In genomic region chr10:33162248-33162575, GRCh38 we compare ENCODE assay signal across 35 cellular contexts.
"Had no signal": no experiment of that assay in that cellular context is flagged by ENCODE, and none has a peak within 500 bp of the region (broad histone marks: within the 10 kb centered on the region; RNA-seq: fewer than 3 reads in every experiment).

No MANE protein-coding gene starts in this region.

- H3K4me1 ChIP-seq: adrenal gland, breast epithelium, colonic mucosa, gastroesophageal sphincter had no signal

- H3K27me3 Mint-ChIP-seq: activated CD4-positive, alpha-beta memory T cell treated with anti-CD3 and anti-CD28 coated beads for 36 hours; activated naive CD4-positive, alpha-beta T cell treated with anti-CD3 and anti-CD28 coated beads, Interleukin-2, amount 50 U/mL, for 24 hours; activated naive CD8-positive, alpha-beta T cell treated with anti-CD3 and anti-CD28 coated beads, Interleukin-2, amount 50 U/mL, for 24 hours had no signal

- H3K9me3 Mint-ChIP-seq: activated CD4-positive, alpha-beta memory T cell treated with anti-CD3 and anti-CD28 coated beads for 36 hours; activated CD4-positive, alpha-beta T cell treated with anti-CD3 and anti-CD28 coated beads, Interleukin-2, amount 10 ng/mL, durations not matched to agents 24 days and 14 days; activated naive CD4-positive, alpha-beta T cell treated with anti-CD3 and anti-CD28 coated beads for 36 hours; activated naive CD4-positive, alpha-beta T cell treated with anti-CD3 and anti-CD28 coated beads, Interleukin-2, amount 50 U/mL, for 24 hours; activated naive CD8-positive, alpha-beta T cell treated with anti-CD3 and anti-CD28 coated beads for 36 hours; activated naive CD8-positive, alpha-beta T cell treated with anti-CD3 and anti-CD28 coated beads, Interleukin-2, amount 50 U/mL, for 24 hours; activated T-helper 1 cell treated with anti-CD3 and anti-CD28 coated beads, Interleukin-12 subunit alpha, Interleukin-12 subunit beta, Interleukin-2, Interleukin-4 antibody, amounts not matched to agents 30 ng/mL and 10 ng/mL and 1 ng/mL, durations not matched to agents 14 hours and 24 hours and 36 hours; activated T-helper 2 cell treated with anti-CD3 and anti-CD28 coated beads, Interferon-gamma antibody, Interleukin-2, Interleukin-4, amounts not matched to agents 10 μg/mL and 5 μg/mL and 100 μg/mL, durations not matched to agents 14 hours and 24 hours and 36 hours had no signal

- H3K27me3 ChIP-seq: adrenal gland, body of pancreas, breast epithelium, cardiac muscle cell, colonic mucosa, esophagus squamous epithelium, gastroesophageal sphincter had no signal

- DNase-seq: activated CD4-positive, alpha-beta memory T cell treated with anti-CD3 and anti-CD28 coated beads for 36 hours; activated CD4-positive, alpha-beta T cell treated with anti-CD3 and anti-CD28 coated beads for 36 hours; activated CD4-positive, alpha-beta T cell treated with anti-CD3 and anti-CD28 coated beads, Interleukin-2, amount 10 ng/mL, durations not matched to agents 24 days and 14 days; activated CD4-positive, CD25-positive, alpha-beta regulatory T cell; activated CD4-positive, CD25-positive, alpha-beta regulatory T cell treated with anti-CD3 and anti-CD28 coated beads, Interleukin-2, amount 50 U/mL, for 72 hours; activated CD8-positive, alpha-beta memory T cell treated with anti-CD3 and anti-CD28 coated beads, Interleukin-2, amount 10 ng/mL, durations not matched to agents 7 days and 5 days; activated CD8-positive, alpha-beta memory T cell treated with anti-CD3 and anti-CD28 coated beads, Interleukin-2, amount 50 U/mL, for 4 hours; activated CD8-positive, alpha-beta T cell treated with anti-CD3 and anti-CD28 coated beads, Interleukin-2, amount 10 ng/mL, durations not matched to agents 7 days and 5 days; activated effector memory CD4-positive, alpha-beta T cell treated with anti-CD3 and anti-CD28 coated beads, Interleukin-2, amount 50 U/mL, for 16 hours; activated naive CD4-positive, alpha-beta T cell treated with anti-CD3 and anti-CD28 coated beads for 36 hours; activated naive CD8-positive, alpha-beta T cell treated with anti-CD3 and anti-CD28 coated beads for 36 hours; activated naive CD8-positive, alpha-beta T cell treated with anti-CD3 and anti-CD28 coated beads, Interleukin-2, amount 50 U/mL, for 24 hours; activated T-cell treated with anti-CD3 and anti-CD28 coated beads, Interleukin-2, amount 50 U/mL, for 1 hour; activated T-cell treated with anti-CD3 and anti-CD28 coated beads, Interleukin-2, amount 50 U/mL, for 48 hours; adrenal gland; amygdala; aorta; body of pancreas; central memory CD4-positive, alpha-beta T cell; cerebellar nuclear complex; colonic mucosa; effector CD8-positive, alpha-beta T cell; esophagus squamous epithelium; foreskin melanocyte; head of caudate nucleus; T-helper 2 cell had no signal

- H3K4me3 Mint-ChIP-seq: activated CD4-positive, alpha-beta memory T cell treated with anti-CD3 and anti-CD28 coated beads for 36 hours; activated CD4-positive, alpha-beta T cell treated with anti-CD3 and anti-CD28 coated beads for 36 hours; activated CD4-positive, alpha-beta T cell treated with anti-CD3 and anti-CD28 coated beads, Interleukin-2, amount 10 ng/mL, durations not matched to agents 24 days and 14 days; activated CD8-positive, alpha-beta memory T cell treated with anti-CD3 and anti-CD28 coated beads, Interleukin-2, amount 10 ng/mL, durations not matched to agents 7 days and 5 days; activated CD8-positive, alpha-beta T cell treated with anti-CD3 and anti-CD28 coated beads, Interleukin-2, amount 10 ng/mL, durations not matched to agents 7 days and 5 days; activated naive CD4-positive, alpha-beta T cell treated with anti-CD3 and anti-CD28 coated beads for 36 hours; activated naive CD4-positive, alpha-beta T cell treated with anti-CD3 and anti-CD28 coated beads, Interleukin-2, amount 50 U/mL, for 24 hours; activated naive CD8-positive, alpha-beta T cell treated with anti-CD3 and anti-CD28 coated beads for 36 hours; activated naive CD8-positive, alpha-beta T cell treated with anti-CD3 and anti-CD28 coated beads, Interleukin-2, amount 50 U/mL, for 24 hours; activated T-helper 1 cell treated with anti-CD3 and anti-CD28 coated beads, Interleukin-12 subunit alpha, Interleukin-12 subunit beta, Interleukin-2, Interleukin-4 antibody, amounts not matched to agents 30 ng/mL and 10 ng/mL and 1 ng/mL, durations not matched to agents 14 hours and 24 hours and 36 hours had no signal

- H3K4me1 Mint-ChIP-seq: activated CD8-positive, alpha-beta memory T cell treated with anti-CD3 and anti-CD28 coated beads, Interleukin-2, amount 10 ng/mL, durations not matched to agents 7 days and 5 days; activated naive CD8-positive, alpha-beta T cell treated with anti-CD3 and anti-CD28 coated beads, Interleukin-2, amount 50 U/mL, for 24 hours had no signal

- H3K36me3 ChIP-seq: adrenal gland, breast epithelium, cardiac muscle cell, colonic mucosa, esophagus squamous epithelium, gastroesophageal sphincter had no signal

- H3K9me3 ChIP-seq: adrenal gland, body of pancreas, breast epithelium, colonic mucosa, esophagus squamous epithelium, gastroesophageal sphincter had no signal

- FAIRE-seq: endometrium, endothelial cell of umbilical vein had no signal

- H3K36me3 Mint-ChIP-seq: activated CD4-positive, alpha-beta memory T cell treated with anti-CD3 and anti-CD28 coated beads for 36 hours; activated CD8-positive, alpha-beta memory T cell treated with anti-CD3 and anti-CD28 coated beads, Interleukin-2, amount 10 ng/mL, durations not matched to agents 7 days and 5 days; activated naive CD4-positive, alpha-beta T cell treated with anti-CD3 and anti-CD28 coated beads, Interleukin-2, amount 50 U/mL, for 24 hours; activated naive CD8-positive, alpha-beta T cell treated with anti-CD3 and anti-CD28 coated beads for 36 hours had no signal

- H3K27ac Mint-ChIP-seq: activated CD4-positive, alpha-beta memory T cell treated with anti-CD3 and anti-CD28 coated beads for 36 hours; activated CD4-positive, alpha-beta T cell treated with anti-CD3 and anti-CD28 coated beads for 36 hours; activated CD4-positive, alpha-beta T cell treated with anti-CD3 and anti-CD28 coated beads, Interleukin-2, amount 10 ng/mL, durations not matched to agents 24 days and 14 days; activated CD8-positive, alpha-beta memory T cell treated with anti-CD3 and anti-CD28 coated beads, Interleukin-2, amount 10 ng/mL, durations not matched to agents 7 days and 5 days; activated CD8-positive, alpha-beta T cell treated with anti-CD3 and anti-CD28 coated beads, Interleukin-2, amount 10 ng/mL, durations not matched to agents 7 days and 5 days; activated naive CD4-positive, alpha-beta T cell treated with anti-CD3 and anti-CD28 coated beads for 36 hours; activated naive CD4-positive, alpha-beta T cell treated with anti-CD3 and anti-CD28 coated beads, Interleukin-2, amount 50 U/mL, for 24 hours; activated naive CD8-positive, alpha-beta T cell treated with anti-CD3 and anti-CD28 coated beads for 36 hours; activated naive CD8-positive, alpha-beta T cell treated with anti-CD3 and anti-CD28 coated beads, Interleukin-2, amount 50 U/mL, for 24 hours; activated T-helper 1 cell treated with anti-CD3 and anti-CD28 coated beads, Interleukin-12 subunit alpha, Interleukin-12 subunit beta, Interleukin-2, Interleukin-4 antibody, amounts not matched to agents 30 ng/mL and 10 ng/mL and 1 ng/mL, durations not matched to agents 14 hours and 24 hours and 36 hours; activated T-helper 2 cell treated with anti-CD3 and anti-CD28 coated beads, Interferon-gamma antibody, Interleukin-2, Interleukin-4, amounts not matched to agents 10 μg/mL and 5 μg/mL and 100 μg/mL, durations not matched to agents 14 hours and 24 hours and 36 hours had no signal

- H3K27ac ChIP-seq: adrenal gland, breast epithelium, cardiac muscle cell, colonic mucosa, epithelial cell of prostate, esophagus squamous epithelium, gastroesophageal sphincter had no signal

- H3K4me3 ChIP-seq: adrenal gland, body of pancreas, breast epithelium, cardiac muscle cell, colonic mucosa, esophagus squamous epithelium, gastroesophageal sphincter had no signal

- ATAC-seq: activated CD4-positive, alpha-beta T cell treated with anti-CD3 and anti-CD28 coated beads for 36 hours; activated CD8-positive, alpha-beta memory T cell treated with anti-CD3 and anti-CD28 coated beads, Interleukin-2, amount 10 ng/mL, durations not matched to agents 7 days and 5 days; activated CD8-positive, alpha-beta T cell treated with anti-CD3 and anti-CD28 coated beads, Interleukin-2, amount 10 ng/mL, durations not matched to agents 7 days and 5 days; activated naive CD8-positive, alpha-beta T cell treated with anti-CD3 and anti-CD28 coated beads, Interleukin-2, amount 50 U/mL, for 24 hours; body of pancreas; gastroesophageal sphincter had no signal
